8 cellular contexts compared by ENCODE assay signal in the genomic region with DNA sequence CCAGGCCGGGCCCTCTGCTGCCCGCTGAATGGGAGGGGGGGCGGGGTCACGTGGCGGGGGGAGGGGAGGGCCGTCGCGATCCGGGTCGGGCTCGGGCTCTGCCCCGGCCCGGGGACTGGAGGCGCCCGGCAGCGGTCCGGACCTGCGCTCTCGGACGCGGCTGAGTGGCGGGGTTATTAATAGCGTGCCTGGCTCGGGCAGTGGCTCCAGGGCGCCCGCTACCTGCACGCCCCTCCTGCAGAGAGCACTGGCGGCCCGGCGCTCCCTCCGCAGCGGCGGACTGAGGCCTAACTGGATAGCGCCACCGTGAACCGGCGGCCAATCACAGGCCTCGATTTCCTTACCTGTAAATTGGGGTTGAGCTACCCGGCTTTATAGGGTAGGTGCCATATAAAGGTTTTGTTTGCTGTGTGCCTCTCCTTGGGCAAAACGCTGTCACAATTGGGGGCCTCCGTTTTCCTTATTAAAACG. TPM values are rescaled to one million over a fixed set of nuclear protein-coding genes. Genes with fewer than 3 reads are reported as not detected.
A peak's percentile ranks its signal among the peaks of the same experiment; 100 is the strongest.
DNase-seq lines count a peak whose midpoint lies in the region; ATAC-seq, FAIRE-seq and TF ChIP-seq lines count a peak whose summit lies in the region.

No MANE protein-coding gene starts in this region.

- peaks cover 58% of the 10 kb centered on the region for H3K4me1 ChIP-seq in neural progenitor cell

- no peaks in the 10 kb centered on the region for H3K27me3 ChIP-seq in neural progenitor cell

- peak; percentile 17 to 36 for ATAC-seq in activated CD4-positive, CD25-positive, alpha-beta regulatory T cell treated with anti-CD3 and anti-CD28 coated beads, Interleukin-2, amount 50 U/mL, for 24 hours
- ATAC-seq in GM21529 (IDR thresholded peaks at IDR 0.05; ENCODE audit: unreplicated experiment) = no peak

- no peaks in the 10 kb centered on the region for H3K27me3 Mint-ChIP-seq in neural progenitor cell (ENCODE audit: insufficient read depth, low read depth)

- H3K36me3 Mint-ChIP-seq in neural progenitor cell = peaks cover 5% of the 10 kb centered on the region

- TF ChIP-seq CTCF in RWPE1 (conservative IDR thresholded peaks at IDR 0.05; ENCODE audit: low read depth) (no peak), neural progenitor cell (IDR thresholded peaks at IDR 0.05) (peak; percentile 15)

- H3K36me3 ChIP-seq in neural progenitor cell = no peaks in the 10 kb centered on the region

- H3K27ac Mint-ChIP-seq in neural progenitor cell = no peak overlapping the region

- H3F3A ChIP-seq in neural progenitor cell (ENCODE audit: low read depth) = peaks cover 84% of the 10 kb centered on the region

- H3K4me3 Mint-ChIP-seq in neural progenitor cell = peak overlapping the region; percentile 77

- POLR2A ChIA-PET in RWPE1 (lab: Yijun Ruan, JAX; ENCODE audit: low non-redundant PET) = interaction anchor here (0.6 to 0.7 kb wide), 2 partner anchors 39 to 545 kb away, joined by 6 to 7 read pairs; no protein-coding TSS in a partner anchor

- H3K79me2 ChIP-seq in neural progenitor cell (ENCODE audit: low read depth) = peaks cover 94% of the 10 kb centered on the region

- H3K27ac ChIP-seq in RWPE1 (peak overlapping the region; percentile 98), neural progenitor cell (peak overlapping the region; percentile 96)

- peaks cover 89% of the 10 kb centered on the region for H4K20me1 ChIP-seq in neural progenitor cell (ENCODE audit: low read depth)

- peak overlapping the region; percentile 76 for H3K4me2 ChIP-seq in neural progenitor cell

- no peak overlapping the region for H2AFZ ChIP-seq in neural progenitor cell (replicated peaks)

- no peak for DNase-seq in activated CD4-positive, CD25-positive, alpha-beta regulatory T cell treated with anti-CD3 and anti-CD28 coated beads, Interleukin-2, amount 50 U/mL, for 72 hours
- DNase-seq in RWPE1 (ENCODE audit: low spot score) (peak; percentile 60), frontal cortex (ENCODE audit: low spot score in 2 of 2) (peak; percentile 88 to 90), neural progenitor cell (ENCODE audit: low spot score) (peak; percentile 83), NCI-H2107 (lab: John Stamatoyannopoulos, UW) (no peak)
- DNase-seq in stimulated activated naive CD4-positive, alpha-beta T cell treated with Interleukin-2 at 50 U/mL for 16 hours (lab: John Stamatoyannopoulos, UW) = no peak

- H3K9me3 Mint-ChIP-seq in neural progenitor cell = no peaks in the 10 kb centered on the region

- peak overlapping the region; percentile 43 for H3K4me3 ChIP-seq in neural progenitor cell

- H3K9me3 ChIP-seq in neural progenitor cell (ENCODE audit: low read depth) = no peaks in the 10 kb centered on the region

- CTCF ChIA-PET in RWPE1 (lab: Yijun Ruan, JAX) = interaction anchor here (1.0 to 1.4 kb wide), 2 partner anchors 12 to 25 kb away, joined by 3 to 8 read pairs; no protein-coding TSS in a partner anchor

- FAIRE-seq in frontal cortex (lab: Jason Lieb, UNC) = no peak

- H3K4me1 Mint-ChIP-seq in neural progenitor cell = peaks cover 59% of the 10 kb centered on the region

- H3K9ac ChIP-seq in neural progenitor cell = no peak overlapping the region

RNA-seq across cellular contexts. Expression of gene AHDC1, which starts 28.0 kb away (rescaled TPM):
- 10.6 TPM for total RNA-seq in frontal cortex
- total RNA-seq in neural progenitor cell (ENCODE audit: low replicate concordance) = 7.0 and 26.5 TPM in 2 replicates

RNA-seq across cellular contexts. Expression of gene FGR, which starts 59.1 kb away (rescaled TPM):
- total RNA-seq in frontal cortex (0.41 TPM), neural progenitor cell (ENCODE audit: low replicate concordance) (not detected in 2 replicates)

Comparison
In these comparisons a context has a peak if more than half of its experiments do, and no peak if none do; other contexts are left out.
1. DNase-seq: peak in RWPE1 (single experiment), frontal cortex (2 of 2) and neural progenitor cell (single experiment); none in activated CD4-positive, CD25-positive, alpha-beta regulatory T cell treated with anti-CD3 and anti-CD28 coated beads, Interleukin-2, amount 50 U/mL, for 72 hours (single experiment), NCI-H2107 (single experiment) and stimulated activated naive CD4-positive, alpha-beta T cell treated with Interleukin-2 at 50 U/mL for 16 hours (single experiment).